ENCODE assay signal across 29 cellular contexts in the genomic region with DNA sequence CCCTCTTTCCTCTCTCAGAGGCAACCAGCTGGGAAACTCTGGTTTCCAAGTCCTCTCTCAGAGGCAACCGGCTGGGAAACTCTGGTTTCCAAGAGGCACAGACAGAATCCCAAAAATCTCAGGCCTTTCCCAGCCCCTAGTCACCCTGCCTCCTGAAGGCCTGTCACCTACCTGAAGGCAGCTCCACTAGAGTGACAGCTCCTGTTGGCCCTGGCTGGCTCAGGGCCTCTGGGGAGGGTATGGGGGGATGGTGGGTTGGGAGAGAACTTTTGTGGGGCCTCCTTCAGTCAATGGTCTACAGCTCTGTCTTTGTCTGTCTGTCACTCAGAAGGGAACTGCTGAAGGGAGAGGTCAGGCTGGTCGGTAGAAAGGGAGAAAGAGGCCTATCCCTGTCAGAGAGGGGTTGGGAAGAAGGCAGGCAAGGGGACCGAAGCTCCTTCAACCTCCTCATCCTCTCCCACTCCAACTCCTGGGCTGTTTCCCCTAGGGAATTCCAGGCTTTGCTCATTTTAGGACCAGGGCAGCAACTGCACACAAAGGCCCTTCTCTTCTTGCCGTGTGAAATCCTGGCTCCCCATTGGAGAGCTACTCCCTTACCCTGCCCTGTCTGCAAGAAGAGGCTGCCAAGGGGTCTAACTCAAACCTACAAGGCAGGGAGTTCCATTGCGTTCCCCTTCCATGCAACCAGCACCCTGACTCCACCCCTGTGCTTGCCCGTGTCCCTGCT. TPM values are rescaled to one million over a fixed set of nuclear protein-coding genes. Genes with fewer than 3 reads are reported as not detected.
DNase-seq lines count a peak whose midpoint lies in the region; ATAC-seq, FAIRE-seq and TF ChIP-seq lines count a peak whose summit lies in the region.
"Had no signal": no experiment of that assay in that cellular context is flagged by ENCODE, and none has a peak within 500 bp of the region (broad histone marks: within the 10 kb centered on the region; RNA-seq: fewer than 3 reads in every experiment).

No MANE protein-coding gene starts in this region.

- H3K4me1 Mint-ChIP-seq in mesothelial cell of epicardium: peaks cover 48% of the 10 kb centered on the region
- H3K4me1 Mint-ChIP-seq in stimulated activated memory B cell treated with anti-CD40 and anti-IgM and Interleukin-4, amounts not matched to agents 10 μg/mL and 1 μg/mL and 100 μg/mL, for 72 hours: peaks cover 23% of the 10 kb centered on the region

- no peak overlapping the region for H3K27ac ChIP-seq in vagina
- no peak overlapping the region for H3K27ac ChIP-seq in kidney (ENCODE audit: low read depth in 2 of 2, low read length in 2 of 2)
- H3K27ac ChIP-seq: 22Rv1, body of pancreas, gastroesophageal sphincter, neutrophil, upper lobe of right lung had no signal

- intact Hi-C loops in vagina (cut with DNase I) (no loop called here), kidney (cut with DNase I) (loop anchor here (10.0 kb wide), 1 partner anchor 169 kb away; the partner anchor contains the start of gene SCRN2)

- H3K36me3 ChIP-seq in vagina: no peaks in the 10 kb centered on the region
- H3K36me3 ChIP-seq in kidney (ENCODE audit: control insufficient read depth in 1 of 2, insufficient read depth in 2 of 2, low read length in 2 of 2): no peaks in the 10 kb centered on the region
- H3K36me3 ChIP-seq: gastroesophageal sphincter, neutrophil, upper lobe of right lung had no signal

- no peaks in the 10 kb centered on the region for H3K9me3 ChIP-seq in vagina
- no peaks in the 10 kb centered on the region for H3K9me3 ChIP-seq in kidney (ENCODE audit: control insufficient read depth in 1 of 2, low read length in 2 of 2)
- H3K9me3 ChIP-seq: body of pancreas, gastroesophageal sphincter, mucosa of descending colon, neutrophil, upper lobe of right lung had no signal

- H3K27me3 ChIP-seq in vagina: no peaks in the 10 kb centered on the region
- H3K27me3 ChIP-seq: body of pancreas had no signal

- no peak for FAIRE-seq in kidney (lab: Jason Lieb, UNC)
- FAIRE-seq: HTR-8/SVneo, islet of Langerhans had no signal

- no peak for TF ChIP-seq POLR2A in vagina (IDR thresholded peaks at IDR 0.05)

- no peak overlapping the region for H3K4me3 ChIP-seq in vagina
- H3K4me3 ChIP-seq in kidney (ENCODE audit: low read length in 2 of 2): no peak overlapping the region
- H3K4me3 ChIP-seq: body of pancreas, gastroesophageal sphincter, mucosa of descending colon, upper lobe of right lung had no signal

- peaks cover 23% of the 10 kb centered on the region for H3K27me3 Mint-ChIP-seq in mesothelial cell of epicardium (ENCODE audit: low read depth)
- H3K27me3 Mint-ChIP-seq in stimulated activated memory B cell treated with anti-CD40 and anti-IgM and Interleukin-4, amounts not matched to agents 10 μg/mL and 1 μg/mL and 100 μg/mL, for 72 hours: peaks cover 20% of the 10 kb centered on the region

- H3K27ac Mint-ChIP-seq in mesothelial cell of epicardium: peak overlapping the region; percentile 34
- peak overlapping the region; percentile 2 for H3K27ac Mint-ChIP-seq in stimulated activated memory B cell treated with anti-CD40 and anti-IgM and Interleukin-4, amounts not matched to agents 10 μg/mL and 1 μg/mL and 100 μg/mL, for 72 hours
- H3K27ac Mint-ChIP-seq: activated CD8-positive, alpha-beta T cell treated with anti-CD3 and anti-CD28 coated beads for 36 hours; activated naive CD8-positive, alpha-beta T cell treated with anti-CD3 and anti-CD28 coated beads, Interleukin-2, amount 50 U/mL, for 24 hours; effector memory CD8-positive, alpha-beta T cell; HFFc6 had no signal

- DNase-seq in DMS 273 (lab: John Stamatoyannopoulos, UW; ENCODE audit: unreplicated experiment): peak; percentile 73
- no peak for DNase-seq in DMS 273 treated with DMSO at 0.1 percent for 48 hours (lab: John Stamatoyannopoulos, UW)
- DNase-seq in cerebellar cortex (ENCODE audit: low spot score): peak; percentile 34
- DNase-seq in mesothelial cell of epicardium (ENCODE audit: low spot score in 2 of 2, unreplicated experiment in 2 of 2): no peak
- no peak for DNase-seq in vagina (ENCODE audit: extremely low spot score in 2 of 2)
- no peak for DNase-seq in kidney
- DNase-seq in HUDEP-2 (lab: John Stamatoyannopoulos, UW; ENCODE audit: unreplicated experiment in 76 of 76): no peak
- DNase-seq: activated CD8-positive, alpha-beta T cell treated with anti-CD3 and anti-CD28 coated beads for 36 hours; activated effector memory CD4-positive, alpha-beta T cell treated with anti-CD3 and anti-CD28 coated beads, Interleukin-2, amount 50 U/mL, for 16 hours; activated naive CD8-positive, alpha-beta T cell treated with anti-CD3 and anti-CD28 coated beads, Interleukin-2, amount 50 U/mL, for 24 hours; body of pancreas; CD4-positive, alpha-beta memory T cell; effector memory CD8-positive, alpha-beta T cell; GF-D8; HFFc6; Karpas-422; mucosa of descending colon; NCI-H524 treated with DMSO at 0.1 percent for 48 hours; SW 1271; upper lobe of right lung had no signal

- H3K4me1 ChIP-seq in vagina (peaks cover 12% of the 10 kb centered on the region), kidney (ENCODE audit: control insufficient read depth in 1 of 2, insufficient read depth in 1 of 2, low read depth in 1 of 2, low read length in 2 of 2) (peaks cover 0 to 2% of the 10 kb centered on the region in 2 donors)

- no peak overlapping the region for H3K9ac ChIP-seq in kidney (ENCODE audit: low read length in 2 of 2)

- no peak overlapping the region for H3K4me3 Mint-ChIP-seq in mesothelial cell of epicardium
- no peak overlapping the region for H3K4me3 Mint-ChIP-seq in stimulated activated memory B cell treated with anti-CD40 and anti-IgM and Interleukin-4, amounts not matched to agents 10 μg/mL and 1 μg/mL and 100 μg/mL, for 72 hours
- H3K4me3 Mint-ChIP-seq: activated CD8-positive, alpha-beta T cell treated with anti-CD3 and anti-CD28 coated beads for 36 hours; activated naive CD8-positive, alpha-beta T cell treated with anti-CD3 and anti-CD28 coated beads, Interleukin-2, amount 50 U/mL, for 24 hours; effector memory CD8-positive, alpha-beta T cell; HFFc6 had no signal

- TF ChIP-seq CTCF in mesothelial cell of epicardium (IDR thresholded peaks at IDR 0.05; ENCODE audit: unreplicated experiment) (no peak), vagina (IDR thresholded peaks at IDR 0.05) (no peak), kidney (IDR thresholded peaks at IDR 0.05; ENCODE audit: borderline replicate concordance, extremely low read depth, insufficient read depth) (no peak)

- H3K9me3 Mint-ChIP-seq in mesothelial cell of epicardium: no peaks in the 10 kb centered on the region
- no peaks in the 10 kb centered on the region for H3K9me3 Mint-ChIP-seq in stimulated activated memory B cell treated with anti-CD40 and anti-IgM and Interleukin-4, amounts not matched to agents 10 μg/mL and 1 μg/mL and 100 μg/mL, for 72 hours
- H3K9me3 Mint-ChIP-seq: activated CD8-positive, alpha-beta T cell treated with anti-CD3 and anti-CD28 coated beads for 36 hours; activated naive CD8-positive, alpha-beta T cell treated with anti-CD3 and anti-CD28 coated beads, Interleukin-2, amount 50 U/mL, for 24 hours; effector memory CD8-positive, alpha-beta T cell; HFFc6 had no signal

- ATAC-seq in stimulated activated memory B cell treated with anti-CD40 and anti-IgM and Interleukin-4, amounts not matched to agents 10 μg/mL and 1 μg/mL and 100 μg/mL, for 72 hours: no peak
- ATAC-seq: activated CD4-positive, CD25-positive, alpha-beta regulatory T cell treated with anti-CD3 and anti-CD28 coated beads, Interleukin-2, amount 50 U/mL, for 24 hours; activated CD8-positive, alpha-beta T cell treated with anti-CD3 and anti-CD28 coated beads for 36 hours; activated naive CD8-positive, alpha-beta T cell treated with anti-CD3 and anti-CD28 coated beads, Interleukin-2, amount 50 U/mL, for 24 hours; body of pancreas; effector memory CD8-positive, alpha-beta T cell; esophagus mucosa; gastroesophageal sphincter; mucosa of descending colon; upper lobe of right lung had no signal

- H3K36me3 Mint-ChIP-seq in mesothelial cell of epicardium: no peaks in the 10 kb centered on the region
- no peaks in the 10 kb centered on the region for H3K36me3 Mint-ChIP-seq in stimulated activated memory B cell treated with anti-CD40 and anti-IgM and Interleukin-4, amounts not matched to agents 10 μg/mL and 1 μg/mL and 100 μg/mL, for 72 hours
- H3K36me3 Mint-ChIP-seq: CD4-positive, alpha-beta memory T cell had no signal

RNA-seq across cellular contexts. Expression of gene COPZ2, which starts 23.6 kb away (rescaled TPM):
- total RNA-seq in mesothelial cell of epicardium: 28.2 to 31.8 TPM (median 30.7 TPM) in 3 replicates
- total RNA-seq in vagina: 34.4 TPM
- total RNA-seq in kidney: 24.9 TPM
- 38.2 TPM for polyA plus RNA-seq in kidney (ENCODE audit: insufficient read depth, low read depth, low replicate concordance)

RNA-seq across cellular contexts. Expression of gene NFE2L1, which starts 34.1 kb away (rescaled TPM):
- total RNA-seq in mesothelial cell of epicardium (134 to 137 TPM (median 136 TPM) in 3 replicates), vagina (190 TPM), kidney (254 TPM)
- 146 TPM for polyA plus RNA-seq in kidney (ENCODE audit: insufficient read depth, low read depth, low replicate concordance)

RNA-seq across cellular contexts. Expression of gene CDK5RAP3, which starts 43.1 kb away (rescaled TPM):
- 231 to 251 TPM (median 236 TPM) in 3 replicates for total RNA-seq in mesothelial cell of epicardium
- total RNA-seq in vagina: 144 TPM
- total RNA-seq in kidney: 208 TPM
- 140 TPM for polyA plus RNA-seq in kidney (ENCODE audit: insufficient read depth, low read depth, low replicate concordance)

RNA-seq across cellular contexts. Expression of gene PRR15L, which starts 56.4 kb away (rescaled TPM):
- total RNA-seq in mesothelial cell of epicardium: 3.4 to 3.6 TPM (median 3.4 TPM) in 3 replicates
- 2.2 TPM for total RNA-seq in vagina
- total RNA-seq in kidney: 105 TPM
- polyA plus RNA-seq in kidney (ENCODE audit: insufficient read depth, low read depth, low replicate concordance): 64.5 TPM
- total RNA-seq: activated CD8-positive, alpha-beta T cell treated with anti-CD3 and anti-CD28 coated beads for 36 hours; CD4-positive, alpha-beta memory T cell; HFFc6; pulmonary artery endothelial cell had no signal

Comparison
In these comparisons a context has a peak if more than half of its experiments do, and no peak if none do; other contexts are left out.
1. DNase-seq: peak in DMS 273 (single experiment) and cerebellar cortex (single experiment); none in DMS 273 treated with DMSO at 0.1 percent for 48 hours (single experiment), mesothelial cell of epicardium (0 of 2), vagina (0 of 2), kidney (single experiment) and HUDEP-2 (0 of 76).